ENCODE assay signal across 1 cellular context in genomic region chr17:4555863-4556646, GRCh38.
TF ChIP-seq lines count a peak whose summit lies in the region.

No MANE protein-coding gene starts in this region.

TF ChIP-seq in WTC11, 78 proteins besides CTCF, POLR2A, EP300 and RAD21 (continued from another document):
- TF ChIP-seq ZBTB43 (CRISPR knock-in tag; IDR thresholded peaks at IDR 0.05), result no peak
- TF ChIP-seq NFE2L1 (CRISPR knock-in tag; IDR thresholded peaks at IDR 0.05), result no peak
- TF ChIP-seq NFATC4 (CRISPR knock-in tag; IDR thresholded peaks at IDR 0.05), result no peak
- TF ChIP-seq ZNF232 (CRISPR knock-in tag; IDR thresholded peaks at IDR 0.05), result no peak
